In the genomic region with DNA sequence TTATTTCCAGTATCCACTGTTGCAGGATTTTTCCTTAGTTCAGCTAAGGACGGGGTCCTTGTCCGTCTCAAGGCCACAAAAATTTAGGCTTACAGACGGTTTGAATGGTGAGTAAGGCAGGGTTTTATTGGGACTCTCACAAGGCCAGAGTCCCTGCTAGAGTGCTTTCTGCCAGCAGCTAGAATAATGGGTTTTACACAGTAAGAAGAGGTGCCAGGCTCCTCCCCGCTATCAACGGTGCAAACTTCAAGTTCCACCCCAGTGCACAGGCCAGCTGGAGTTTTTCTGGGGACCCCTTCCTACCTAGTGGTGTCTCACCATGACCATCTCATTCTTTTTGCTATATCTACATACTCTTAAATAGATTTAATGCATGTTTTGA, we compare ENCODE assay signal across 14 cellular contexts.
A peak's percentile ranks its signal among the peaks of the same experiment; 100 is the strongest.
DNase-seq lines count a peak whose midpoint lies in the region; ATAC-seq and TF ChIP-seq lines count a peak whose summit lies in the region.
"Had no signal": no experiment of that assay in that cellular context is flagged by ENCODE, and none has a peak within 500 bp of the region (broad histone marks: within the 10 kb centered on the region; RNA-seq: fewer than 3 reads in every experiment).

No MANE protein-coding gene starts in this region.

- 78% methylated on average over 5 of the region's 5 CpGs for WGBS in mesenchymal stem cell

- H3K27me3 ChIP-seq in mesenchymal stem cell (ENCODE audit: control insufficient read depth in 1 of 2, insufficient read depth in 1 of 2, low read length in 2 of 2) (no peaks in the 10 kb centered on the region), neural progenitor cell (no peaks in the 10 kb centered on the region)

- H3K9ac ChIP-seq in mesenchymal stem cell (ENCODE audit: low read length) = no peak overlapping the region
- H3K9ac ChIP-seq in neural progenitor cell = no peak overlapping the region

- H3K27ac ChIP-seq in mesenchymal stem cell (ENCODE audit: low read length, poor library complexity, severe bottlenecking) (no peak overlapping the region), neural progenitor cell (no peak overlapping the region)
- H3K27ac ChIP-seq: 22Rv1 had no signal

- H3K9me3 ChIP-seq in mesenchymal stem cell (ENCODE audit: control insufficient read depth, low read length) (no peaks in the 10 kb centered on the region), neural progenitor cell (ENCODE audit: low read depth) (no peaks in the 10 kb centered on the region)
- H3K9me3 ChIP-seq: Caco-2 had no signal

- H3K9me3 Mint-ChIP-seq in neural progenitor cell = no peaks in the 10 kb centered on the region
- H3K9me3 Mint-ChIP-seq: CD14-positive monocyte; CD8-positive, alpha-beta T cell; HFFc6 had no signal

- no peak overlapping the region for H4K91ac ChIP-seq in mesenchymal stem cell (ENCODE audit: low read length)

- H3K79me1 ChIP-seq in mesenchymal stem cell (replicated peaks; ENCODE audit: low read length, poor library complexity, severe bottlenecking) = no peaks in the 10 kb centered on the region

- no peak overlapping the region for H2AFZ ChIP-seq in mesenchymal stem cell (ENCODE audit: low read depth, low read length)
- H2AFZ ChIP-seq in neural progenitor cell (replicated peaks) = no peak overlapping the region

- H3K4me1 Mint-ChIP-seq in neural progenitor cell = no peaks in the 10 kb centered on the region
- H3K4me1 Mint-ChIP-seq: CD14-positive monocyte had no signal

- H2AK5ac ChIP-seq in mesenchymal stem cell (ENCODE audit: low read length, severe bottlenecking) = no peak overlapping the region

- no peak for ATAC-seq in HG02571 (IDR thresholded peaks at IDR 0.05; ENCODE audit: unreplicated experiment)
- ATAC-seq: CD8-positive, alpha-beta T cell; GM12878 had no signal

- H3F3A ChIP-seq in neural progenitor cell (ENCODE audit: low read depth) = no peaks in the 10 kb centered on the region

- peaks cover 10% of the 10 kb centered on the region for H3K36me3 Mint-ChIP-seq in neural progenitor cell

- H3K4me2 ChIP-seq in mesenchymal stem cell (ENCODE audit: low read length, poor library complexity, severe bottlenecking) = no peak overlapping the region
- no peak overlapping the region for H3K4me2 ChIP-seq in neural progenitor cell

- no peak overlapping the region for H3K27ac Mint-ChIP-seq in neural progenitor cell
- H3K27ac Mint-ChIP-seq: CD14-positive monocyte; CD8-positive, alpha-beta T cell; HFFc6 had no signal

- DNase-seq in DMS79 treated with DMSO at 0.1 percent for 48 hours (lab: John Stamatoyannopoulos, UW) (peak; percentile 17), DMS79 (lab: John Stamatoyannopoulos, UW) (no peak), NCI-H526 treated with DMSO at 0.1 percent for 48 hours (lab: John Stamatoyannopoulos, UW) (peak; percentile 37), left kidney (ENCODE audit: low read depth, low spot score) (peak; percentile 9), mesenchymal stem cell (no peak), neural progenitor cell (ENCODE audit: low spot score) (no peak)
- DNase-seq in activated CD4-positive, CD25-positive, alpha-beta regulatory T cell treated with anti-CD3 and anti-CD28 coated beads, Interleukin-2, amount 50 U/mL, for 72 hours = no peak
- DNase-seq: Caco-2; CD8-positive, alpha-beta T cell; HFFc6 had no signal

- H2BK5ac ChIP-seq in mesenchymal stem cell (ENCODE audit: low read depth, low read length, poor library complexity, severe bottlenecking) = no peak overlapping the region

- no peak overlapping the region for H4K8ac ChIP-seq in mesenchymal stem cell (ENCODE audit: low read length)

- H3K27me3 Mint-ChIP-seq in neural progenitor cell (ENCODE audit: insufficient read depth, low read depth) = peaks cover 5% of the 10 kb centered on the region

- H2BK120ac ChIP-seq in mesenchymal stem cell (ENCODE audit: low read depth, low read length) = no peak overlapping the region

- H2BK15ac ChIP-seq in mesenchymal stem cell (ENCODE audit: low read depth, poor library complexity, severe bottlenecking) = peak overlapping the region; percentile 21

- H3K4me1 ChIP-seq in mesenchymal stem cell (ENCODE audit: control insufficient read depth, insufficient read depth, low read depth, low read length) = peaks cover 3% of the 10 kb centered on the region
- H3K4me1 ChIP-seq in neural progenitor cell = no peaks in the 10 kb centered on the region
- H3K4me1 ChIP-seq: Caco-2 had no signal

- H4K20me1 ChIP-seq in neural progenitor cell (ENCODE audit: low read depth) = no peaks in the 10 kb centered on the region

- no peak overlapping the region for H2BK12ac ChIP-seq in mesenchymal stem cell (ENCODE audit: low read length in 2 of 2)

- no peak overlapping the region for H3K18ac ChIP-seq in mesenchymal stem cell (ENCODE audit: low read depth in 1 of 2, low read length in 2 of 2)

- no peak overlapping the region for H3K23ac ChIP-seq in mesenchymal stem cell (ENCODE audit: low read length in 2 of 2)

- no peak overlapping the region for H3K4me3 Mint-ChIP-seq in neural progenitor cell
- H3K4me3 Mint-ChIP-seq: CD14-positive monocyte; CD8-positive, alpha-beta T cell; HFFc6 had no signal

- no peak overlapping the region for H3K14ac ChIP-seq in mesenchymal stem cell (ENCODE audit: low read length in 2 of 2)

- no peak overlapping the region for H3K4me3 ChIP-seq in mesenchymal stem cell (ENCODE audit: insufficient read depth in 1 of 2, low read depth in 1 of 2, low read length in 2 of 2)
- no peak overlapping the region for H3K4me3 ChIP-seq in neural progenitor cell
- H3K4me3 ChIP-seq: GM12878 had no signal

- TF ChIP-seq CTCF in neural progenitor cell (IDR thresholded peaks at IDR 0.05) = no peak

- peak overlapping the region in 1 of 2 experiments; percentile 58 for H3K4ac ChIP-seq in mesenchymal stem cell (ENCODE audit: low read depth in 1 of 2, low read length in 2 of 2)

- peaks cover 7 to 10% of the 10 kb centered on the region in 2 experiments for H3K36me3 ChIP-seq in mesenchymal stem cell (ENCODE audit: control insufficient read depth in 1 of 2, insufficient read depth in 2 of 2, low read depth in 1 of 2, low read length in 2 of 2)
- no peaks in the 10 kb centered on the region for H3K36me3 ChIP-seq in neural progenitor cell

- H3K79me2 ChIP-seq in neural progenitor cell (ENCODE audit: low read depth) = no peaks in the 10 kb centered on the region

Comparison
In these comparisons a context has a peak if more than half of its experiments do, and no peak if none do; other contexts are left out.
1. DNase-seq: peak in DMS79 treated with DMSO at 0.1 percent for 48 hours (single experiment), NCI-H526 treated with DMSO at 0.1 percent for 48 hours (single experiment) and left kidney (single experiment); none in DMS79 (single experiment), mesenchymal stem cell (single experiment), neural progenitor cell (single experiment) and activated CD4-positive, CD25-positive, alpha-beta regulatory T cell treated with anti-CD3 and anti-CD28 coated beads, Interleukin-2, amount 50 U/mL, for 72 hours (single experiment).